3 cellular contexts compared by ENCODE assay signal in the genomic region with DNA sequence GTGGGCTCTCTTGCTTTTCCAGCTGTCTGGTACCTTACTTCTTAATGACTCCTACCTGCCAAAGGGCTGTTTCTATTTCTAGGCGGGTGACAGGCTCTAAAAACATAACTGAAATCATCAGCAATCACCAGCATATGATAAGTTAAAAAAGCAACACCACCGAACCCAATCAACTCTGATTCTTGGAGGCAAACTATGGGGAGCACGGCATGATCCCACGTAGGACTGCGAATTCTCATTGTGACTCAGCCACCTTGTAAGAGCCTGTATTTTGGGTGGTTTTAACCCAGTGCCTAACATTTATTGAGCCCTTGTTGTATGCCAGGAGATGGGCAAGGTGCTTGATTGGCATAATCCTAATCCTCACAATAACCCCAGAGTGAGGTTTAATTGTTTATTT.
"Had no signal": no experiment of that assay in that cellular context is flagged by ENCODE, and none has a peak within 500 bp of the region (broad histone marks: within the 10 kb centered on the region; RNA-seq: fewer than 3 reads in every experiment).

No MANE protein-coding gene starts in this region.

- DNase-seq: GDM1, GF-D8 had no signal

- H3K4me3 ChIP-seq: GM12878 had no signal

- ATAC-seq: GM12878 had no signal
